Comparison of ENCODE assay signal across 1 cellular context in the genomic region with DNA sequence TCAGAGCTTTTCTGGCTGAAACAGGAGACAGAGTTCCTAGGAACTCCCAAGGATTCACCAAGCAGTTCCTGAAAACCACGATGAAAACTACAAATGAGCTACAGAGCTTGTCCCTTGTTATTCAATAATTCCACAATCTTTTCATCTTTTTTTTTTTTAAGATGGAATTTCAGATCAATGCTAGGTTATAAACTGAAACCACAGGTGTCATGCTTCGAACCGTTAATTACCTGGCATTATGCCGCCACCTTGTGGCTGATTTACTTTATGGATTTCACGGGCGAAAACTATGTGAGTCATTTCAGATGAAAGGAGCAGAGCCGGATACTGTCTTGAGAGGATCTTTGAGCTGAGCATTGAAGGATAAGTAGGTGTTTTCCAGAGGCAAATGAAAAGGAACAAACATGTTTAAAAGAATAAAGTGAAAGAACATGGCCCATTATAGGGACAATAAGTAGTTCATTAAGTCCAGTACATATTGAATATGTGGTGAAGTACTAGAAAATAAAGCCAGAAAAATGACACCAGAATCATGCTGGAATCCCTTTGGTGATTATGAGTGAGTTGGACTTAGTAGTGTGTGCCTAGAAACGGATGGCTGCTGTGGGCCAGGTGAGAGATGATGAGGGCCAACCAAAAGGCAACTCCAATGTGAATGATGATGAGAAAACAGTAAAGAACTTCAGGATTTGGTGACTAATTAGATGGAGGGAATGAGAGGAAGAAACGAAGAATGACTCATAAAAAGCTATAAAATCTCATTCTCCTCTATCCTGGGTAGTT.
TF ChIP-seq lines count a peak whose summit lies in the region.

No MANE protein-coding gene starts in this region.

TF ChIP-seq in K562, 482 proteins besides CTCF, POLR2A, EP300 and RAD21 (continued from another document):
- TF ChIP-seq ZFP30 (CRISPR knock-in tag; IDR thresholded peaks at IDR 0.05; ENCODE audit: borderline replicate concordance) (no peak), HINFP (tag; conservative IDR thresholded peaks at IDR 0.05; ENCODE audit: low read depth) (no peak), NFE2 (IDR thresholded peaks at IDR 0.05; ENCODE audit: low read depth) (0 out of 2 replicates have a peak, but pooled peaks have one; percentile 21), GATAD2B (IDR thresholded peaks at IDR 0.05; ENCODE audit: borderline replicate concordance) (no peak), ILF3 (IDR thresholded peaks at IDR 0.05; ENCODE audit: borderline replicate concordance) (no peak), ZNF146 (CRISPR knock-in tag; IDR thresholded peaks at IDR 0.05; ENCODE audit: unreplicated experiment) (no peak), ARNT (IDR thresholded peaks at IDR 0.05) (peak in 1 of 2 experiments; percentile 34; a peak in 1 of 4 replicates), BHLHE40 (IDR thresholded peaks at IDR 0.05; ENCODE audit: low read length) (no peak), TEAD2 (tag; IDR thresholded peaks at IDR 0.05) (no peak), MTA1 (IDR thresholded peaks at IDR 0.05; ENCODE audit: borderline replicate concordance) (no peak), BRF1 (IDR thresholded peaks at IDR 0.05; ENCODE audit: borderline replicate concordance, extremely low read depth, insufficient read length) (no peak), OTX1 (CRISPR knock-in tag; IDR thresholded peaks at IDR 0.05) (no peak), DPF2 (IDR thresholded peaks at IDR 0.05) (peak; percentile 23; the same call in 1 of the 2 replicates), FOXA3 (CRISPR knock-in tag; conservative IDR thresholded peaks at IDR 0.05 in 1 of 2, IDR thresholded peaks at IDR 0.05 in 1 of 2) (no peak), ZNF695 (CRISPR knock-in tag; IDR thresholded peaks at IDR 0.05) (no peak), SMARCB1 (IDR thresholded peaks at IDR 0.05; ENCODE audit: insufficient read length, low read depth) (no peak), ARID2 (IDR thresholded peaks at IDR 0.05) (peak; percentile 32; the same call in 1 of the 2 replicates), NELFE (IDR thresholded peaks at IDR 0.05; ENCODE audit: insufficient read depth, insufficient read length) (no peak), TSC22D4 (tag; IDR thresholded peaks at IDR 0.05) (no peak), ZNF408 (CRISPR knock-in tag; IDR thresholded peaks at IDR 0.05; ENCODE audit: low read depth) (no peak), POLR2AphosphoS2 (IDR thresholded peaks at IDR 0.05; ENCODE audit: low read length) (peak; percentile 81), FOSL1 (tag; conservative IDR thresholded peaks at IDR 0.05) (peak; percentile 85), STAG1 (CRISPR knock-in tag; IDR thresholded peaks at IDR 0.05; ENCODE audit: borderline replicate concordance) (peak; percentile 59; the same call in 1 of the 2 replicates), GTF2F1 (IDR thresholded peaks at IDR 0.05; ENCODE audit: low read depth, low read length) (no peak), ZEB2 (IDR thresholded peaks at IDR 0.05) (peak; percentile 59), TCF7 (IDR thresholded peaks at IDR 0.05; ENCODE audit: borderline replicate concordance) (no peak), PRMT5 (CRISPR knock-in tag; IDR thresholded peaks at IDR 0.05) (no peak), ZNF274 (IDR thresholded peaks at IDR 0.05; ENCODE audit: borderline replicate concordance, low read depth, low read length) (no peak), RBFOX2 (IDR thresholded peaks at IDR 0.05; ENCODE audit: low read depth, low read length) (no peak), MAZ (CRISPR knock-in tag; conservative IDR thresholded peaks at IDR 0.05 in 1 of 2, IDR thresholded peaks at IDR 0.05 in 1 of 2) (0 out of 4 replicates have a peak, but pooled peaks of 1 of the 2 experiments have one; percentile 17), MCM3 (IDR thresholded peaks at IDR 0.05) (no peak), THRB (CRISPR knock-in tag; conservative IDR thresholded peaks at IDR 0.05) (no peak), IFI16 (CRISPR knock-in tag; IDR thresholded peaks at IDR 0.05) (no peak), CHCHD3 (CRISPR knock-in tag; IDR thresholded peaks at IDR 0.05) (no peak), PHF21A (IDR thresholded peaks at IDR 0.05; ENCODE audit: borderline replicate concordance, low read depth) (no peak), RB1 (IDR thresholded peaks at IDR 0.05; ENCODE audit: low read depth) (no peak), ZNF668 (CRISPR knock-in tag; IDR thresholded peaks at IDR 0.05) (no peak), ZNF282 (CRISPR knock-in tag; IDR thresholded peaks at IDR 0.05) (no peak), ZNF551 (CRISPR knock-in tag; IDR thresholded peaks at IDR 0.05) (no peak)
- TF ChIP-seq, protein P1, sequence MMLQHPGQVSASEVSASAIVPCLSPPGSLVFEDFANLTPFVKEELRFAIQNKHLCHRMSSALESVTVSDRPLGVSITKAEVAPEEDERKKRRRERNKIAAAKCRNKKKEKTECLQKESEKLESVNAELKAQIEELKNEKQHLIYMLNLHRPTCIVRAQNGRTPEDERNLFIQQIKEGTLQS (IDR thresholded peaks at IDR 0.05), result 0 out of 2 replicates have a peak, but pooled peaks have one; percentile 23
- TF ChIP-seq, protein P1 (CRISPR knock-in tag; conservative IDR thresholded peaks at IDR 0.05), result no peak
- TF ChIP-seq, protein P2, sequence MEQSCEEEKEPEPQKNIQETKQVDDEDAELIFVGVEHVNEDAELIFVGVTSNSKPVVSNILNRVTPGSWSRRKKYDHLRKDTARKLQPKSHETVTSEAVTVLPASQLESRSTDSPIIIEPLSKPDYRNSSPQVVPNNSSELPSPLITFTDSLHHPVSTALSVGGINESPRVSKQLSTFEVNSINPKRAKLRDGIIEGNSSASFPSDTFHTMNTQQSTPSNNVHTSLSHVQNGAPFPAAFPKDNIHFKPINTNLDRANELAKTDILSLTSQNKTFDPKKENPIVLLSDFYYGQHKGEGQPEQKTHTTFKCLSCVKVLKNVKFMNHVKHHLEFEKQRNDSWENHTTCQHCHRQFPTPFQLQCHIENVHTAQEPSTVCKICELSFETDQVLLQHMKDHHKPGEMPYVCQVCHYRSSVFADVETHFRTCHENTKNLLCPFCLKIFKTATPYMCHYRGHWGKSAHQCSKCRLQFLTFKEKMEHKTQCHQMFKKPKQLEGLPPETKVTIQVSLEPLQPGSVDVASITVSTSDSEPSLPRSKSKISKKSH (CRISPR knock-in tag; IDR thresholded peaks at IDR 0.05), result no peak
- TF ChIP-seq, protein P3, sequence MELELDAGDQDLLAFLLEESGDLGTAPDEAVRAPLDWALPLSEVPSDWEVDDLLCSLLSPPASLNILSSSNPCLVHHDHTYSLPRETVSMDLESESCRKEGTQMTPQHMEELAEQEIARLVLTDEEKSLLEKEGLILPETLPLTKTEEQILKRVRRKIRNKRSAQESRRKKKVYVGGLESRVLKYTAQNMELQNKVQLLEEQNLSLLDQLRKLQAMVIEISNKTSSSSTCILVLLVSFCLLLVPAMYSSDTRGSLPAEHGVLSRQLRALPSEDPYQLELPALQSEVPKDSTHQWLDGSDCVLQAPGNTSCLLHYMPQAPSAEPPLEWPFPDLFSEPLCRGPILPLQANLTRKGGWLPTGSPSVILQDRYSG (tag; conservative IDR thresholded peaks at IDR 0.05; ENCODE audit: low read depth), result no peak
- TF ChIP-seq, protein P4, sequence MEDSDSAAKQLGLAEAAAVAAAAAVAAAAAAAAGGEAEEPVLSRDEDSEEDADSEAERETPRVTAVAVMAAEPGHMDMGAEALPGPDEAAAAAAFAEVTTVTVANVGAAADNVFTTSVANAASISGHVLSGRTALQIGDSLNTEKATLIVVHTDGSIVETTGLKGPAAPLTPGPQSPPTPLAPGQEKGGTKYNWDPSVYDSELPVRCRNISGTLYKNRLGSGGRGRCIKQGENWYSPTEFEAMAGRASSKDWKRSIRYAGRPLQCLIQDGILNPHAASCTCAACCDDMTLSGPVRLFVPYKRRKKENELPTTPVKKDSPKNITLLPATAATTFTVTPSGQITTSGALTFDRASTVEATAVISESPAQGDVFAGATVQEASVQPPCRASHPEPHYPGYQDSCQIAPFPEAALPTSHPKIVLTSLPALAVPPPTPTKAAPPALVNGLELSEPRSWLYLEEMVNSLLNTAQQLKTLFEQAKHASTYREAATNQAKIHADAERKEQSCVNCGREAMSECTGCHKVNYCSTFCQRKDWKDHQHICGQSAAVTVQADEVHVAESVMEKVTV (CRISPR knock-in tag; IDR thresholded peaks at IDR 0.05), result peak; percentile 64
- TF ChIP-seq, protein P5, sequence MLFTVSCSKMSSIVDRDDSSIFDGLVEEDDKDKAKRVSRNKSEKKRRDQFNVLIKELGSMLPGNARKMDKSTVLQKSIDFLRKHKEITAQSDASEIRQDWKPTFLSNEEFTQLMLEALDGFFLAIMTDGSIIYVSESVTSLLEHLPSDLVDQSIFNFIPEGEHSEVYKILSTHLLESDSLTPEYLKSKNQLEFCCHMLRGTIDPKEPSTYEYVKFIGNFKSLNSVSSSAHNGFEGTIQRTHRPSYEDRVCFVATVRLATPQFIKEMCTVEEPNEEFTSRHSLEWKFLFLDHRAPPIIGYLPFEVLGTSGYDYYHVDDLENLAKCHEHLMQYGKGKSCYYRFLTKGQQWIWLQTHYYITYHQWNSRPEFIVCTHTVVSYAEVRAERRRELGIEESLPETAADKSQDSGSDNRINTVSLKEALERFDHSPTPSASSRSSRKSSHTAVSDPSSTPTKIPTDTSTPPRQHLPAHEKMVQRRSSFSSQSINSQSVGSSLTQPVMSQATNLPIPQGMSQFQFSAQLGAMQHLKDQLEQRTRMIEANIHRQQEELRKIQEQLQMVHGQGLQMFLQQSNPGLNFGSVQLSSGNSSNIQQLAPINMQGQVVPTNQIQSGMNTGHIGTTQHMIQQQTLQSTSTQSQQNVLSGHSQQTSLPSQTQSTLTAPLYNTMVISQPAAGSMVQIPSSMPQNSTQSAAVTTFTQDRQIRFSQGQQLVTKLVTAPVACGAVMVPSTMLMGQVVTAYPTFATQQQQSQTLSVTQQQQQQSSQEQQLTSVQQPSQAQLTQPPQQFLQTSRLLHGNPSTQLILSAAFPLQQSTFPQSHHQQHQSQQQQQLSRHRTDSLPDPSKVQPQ (CRISPR knock-in tag; IDR thresholded peaks at IDR 0.05; ENCODE audit: borderline replicate concordance), result no peak
